Comparison of ENCODE assay signal across 27 cellular contexts in genomic region chr3:24417730-24418129, GRCh38.
"Had no signal": no experiment of that assay in that cellular context is flagged by ENCODE, and none has a peak within 500 bp of the region (broad histone marks: within the 10 kb centered on the region; RNA-seq: fewer than 3 reads in every experiment).

No MANE protein-coding gene starts in this region.

- FAIRE-seq: colon had no signal

- H3K4me1 ChIP-seq: foreskin keratinocyte had no signal

- H3K27me3 ChIP-seq: adrenal gland, body of pancreas, esophagus muscularis mucosa, foreskin keratinocyte, gastrocnemius medialis had no signal

- H3K4me3 ChIP-seq: adrenal gland, body of pancreas, esophagus muscularis mucosa, gastrocnemius medialis had no signal

- DNase-seq: activated CD4-positive, alpha-beta memory T cell treated with anti-CD3 and anti-CD28 coated beads for 36 hours; activated CD4-positive, alpha-beta T cell treated with anti-CD3 and anti-CD28 coated beads for 36 hours; activated CD4-positive, alpha-beta T cell treated with anti-CD3 and anti-CD28 coated beads, Interleukin-2, amount 10 ng/mL, durations not matched to agents 24 days and 14 days; activated CD4-positive, CD25-positive, alpha-beta regulatory T cell; activated CD4-positive, CD25-positive, alpha-beta regulatory T cell treated with anti-CD3 and anti-CD28 coated beads, Interleukin-2, amount 50 U/mL, for 72 hours; activated CD8-positive, alpha-beta memory T cell treated with anti-CD3 and anti-CD28 coated beads, Interleukin-2, amount 10 ng/mL, durations not matched to agents 7 days and 5 days; activated CD8-positive, alpha-beta memory T cell treated with anti-CD3 and anti-CD28 coated beads, Interleukin-2, amount 50 U/mL, for 4 hours; activated CD8-positive, alpha-beta T cell treated with anti-CD3 and anti-CD28 coated beads, Interleukin-2, amount 10 ng/mL, durations not matched to agents 7 days and 5 days; activated effector memory CD4-positive, alpha-beta T cell treated with anti-CD3 and anti-CD28 coated beads, Interleukin-2, amount 50 U/mL, for 16 hours; activated naive CD4-positive, alpha-beta T cell treated with anti-CD3 and anti-CD28 coated beads for 36 hours; activated naive CD8-positive, alpha-beta T cell treated with anti-CD3 and anti-CD28 coated beads for 36 hours; activated naive CD8-positive, alpha-beta T cell treated with anti-CD3 and anti-CD28 coated beads, Interleukin-2, amount 50 U/mL, for 24 hours; activated T-cell treated with anti-CD3 and anti-CD28 coated beads, Interleukin-2, amount 50 U/mL, for 1 hour; activated T-cell treated with anti-CD3 and anti-CD28 coated beads, Interleukin-2, amount 50 U/mL, for 48 hours; adrenal gland; amygdala; aorta; body of pancreas; caudate nucleus; effector memory CD4-positive, alpha-beta T cell; endodermal cell; foreskin keratinocyte; gastrocnemius medialis; glutamatergic neuron; T-helper 2 cell had no signal

- H3K27ac ChIP-seq: adrenal gland, body of pancreas, esophagus muscularis mucosa, foreskin keratinocyte had no signal

- ATAC-seq: activated CD4-positive, alpha-beta T cell treated with anti-CD3 and anti-CD28 coated beads for 36 hours; activated CD8-positive, alpha-beta memory T cell treated with anti-CD3 and anti-CD28 coated beads, Interleukin-2, amount 10 ng/mL, durations not matched to agents 7 days and 5 days; activated CD8-positive, alpha-beta T cell treated with anti-CD3 and anti-CD28 coated beads, Interleukin-2, amount 10 ng/mL, durations not matched to agents 7 days and 5 days; activated naive CD8-positive, alpha-beta T cell treated with anti-CD3 and anti-CD28 coated beads, Interleukin-2, amount 50 U/mL, for 24 hours; body of pancreas; foreskin keratinocyte; gastrocnemius medialis had no signal

- H3K9me3 ChIP-seq: adrenal gland, body of pancreas, esophagus muscularis mucosa, gastrocnemius medialis had no signal

- H3K36me3 ChIP-seq: adrenal gland, esophagus muscularis mucosa, gastrocnemius medialis had no signal
